1 cellular context compared by ENCODE assay signal in the genomic region with DNA sequence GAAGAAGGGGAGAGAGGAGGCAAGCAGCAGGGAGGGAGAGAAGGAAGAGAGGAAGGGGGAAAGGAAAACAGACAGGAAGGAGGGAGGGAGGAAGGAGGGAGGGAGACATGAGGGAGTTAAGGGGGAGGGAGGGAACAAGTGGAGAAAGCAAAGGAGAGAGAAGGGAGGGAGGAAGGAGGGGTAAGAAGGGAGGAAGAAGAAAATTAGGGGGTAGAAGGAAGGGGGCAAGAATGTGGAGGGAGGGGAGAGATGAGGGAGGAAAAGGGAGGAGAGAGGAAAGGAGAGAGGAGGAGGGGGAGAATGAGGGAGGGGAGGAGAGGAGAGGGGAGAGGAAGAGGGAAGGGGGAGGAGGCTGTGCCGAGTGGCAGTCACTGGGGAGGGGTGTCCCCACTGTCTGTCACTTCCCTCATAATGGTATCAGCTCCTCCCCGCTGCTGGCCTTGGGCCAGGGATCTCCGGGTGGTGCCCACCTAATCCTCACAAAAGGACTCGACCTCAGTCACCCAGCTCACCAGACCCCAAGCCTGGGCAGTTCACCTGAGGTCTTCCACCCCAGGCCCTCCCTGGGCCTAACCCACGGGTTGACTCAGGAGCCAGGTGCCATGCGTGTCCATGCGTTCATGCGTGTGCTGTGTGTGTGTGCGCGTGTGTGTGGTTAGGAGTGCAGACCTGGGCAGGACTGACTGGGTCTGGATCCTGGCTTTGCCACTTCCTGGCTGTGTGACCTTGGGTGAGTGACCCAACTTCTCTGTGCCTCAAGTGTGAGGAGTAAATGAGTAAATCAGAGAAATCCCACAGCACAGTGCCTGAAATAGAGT.
TF ChIP-seq lines count a peak whose summit lies in the region.

No MANE protein-coding gene starts in this region.

TF ChIP-seq in GM23338, 12 proteins besides CTCF, POLR2A, EP300 and RAD21 (continued from another document):
- TF ChIP-seq, protein P1, sequence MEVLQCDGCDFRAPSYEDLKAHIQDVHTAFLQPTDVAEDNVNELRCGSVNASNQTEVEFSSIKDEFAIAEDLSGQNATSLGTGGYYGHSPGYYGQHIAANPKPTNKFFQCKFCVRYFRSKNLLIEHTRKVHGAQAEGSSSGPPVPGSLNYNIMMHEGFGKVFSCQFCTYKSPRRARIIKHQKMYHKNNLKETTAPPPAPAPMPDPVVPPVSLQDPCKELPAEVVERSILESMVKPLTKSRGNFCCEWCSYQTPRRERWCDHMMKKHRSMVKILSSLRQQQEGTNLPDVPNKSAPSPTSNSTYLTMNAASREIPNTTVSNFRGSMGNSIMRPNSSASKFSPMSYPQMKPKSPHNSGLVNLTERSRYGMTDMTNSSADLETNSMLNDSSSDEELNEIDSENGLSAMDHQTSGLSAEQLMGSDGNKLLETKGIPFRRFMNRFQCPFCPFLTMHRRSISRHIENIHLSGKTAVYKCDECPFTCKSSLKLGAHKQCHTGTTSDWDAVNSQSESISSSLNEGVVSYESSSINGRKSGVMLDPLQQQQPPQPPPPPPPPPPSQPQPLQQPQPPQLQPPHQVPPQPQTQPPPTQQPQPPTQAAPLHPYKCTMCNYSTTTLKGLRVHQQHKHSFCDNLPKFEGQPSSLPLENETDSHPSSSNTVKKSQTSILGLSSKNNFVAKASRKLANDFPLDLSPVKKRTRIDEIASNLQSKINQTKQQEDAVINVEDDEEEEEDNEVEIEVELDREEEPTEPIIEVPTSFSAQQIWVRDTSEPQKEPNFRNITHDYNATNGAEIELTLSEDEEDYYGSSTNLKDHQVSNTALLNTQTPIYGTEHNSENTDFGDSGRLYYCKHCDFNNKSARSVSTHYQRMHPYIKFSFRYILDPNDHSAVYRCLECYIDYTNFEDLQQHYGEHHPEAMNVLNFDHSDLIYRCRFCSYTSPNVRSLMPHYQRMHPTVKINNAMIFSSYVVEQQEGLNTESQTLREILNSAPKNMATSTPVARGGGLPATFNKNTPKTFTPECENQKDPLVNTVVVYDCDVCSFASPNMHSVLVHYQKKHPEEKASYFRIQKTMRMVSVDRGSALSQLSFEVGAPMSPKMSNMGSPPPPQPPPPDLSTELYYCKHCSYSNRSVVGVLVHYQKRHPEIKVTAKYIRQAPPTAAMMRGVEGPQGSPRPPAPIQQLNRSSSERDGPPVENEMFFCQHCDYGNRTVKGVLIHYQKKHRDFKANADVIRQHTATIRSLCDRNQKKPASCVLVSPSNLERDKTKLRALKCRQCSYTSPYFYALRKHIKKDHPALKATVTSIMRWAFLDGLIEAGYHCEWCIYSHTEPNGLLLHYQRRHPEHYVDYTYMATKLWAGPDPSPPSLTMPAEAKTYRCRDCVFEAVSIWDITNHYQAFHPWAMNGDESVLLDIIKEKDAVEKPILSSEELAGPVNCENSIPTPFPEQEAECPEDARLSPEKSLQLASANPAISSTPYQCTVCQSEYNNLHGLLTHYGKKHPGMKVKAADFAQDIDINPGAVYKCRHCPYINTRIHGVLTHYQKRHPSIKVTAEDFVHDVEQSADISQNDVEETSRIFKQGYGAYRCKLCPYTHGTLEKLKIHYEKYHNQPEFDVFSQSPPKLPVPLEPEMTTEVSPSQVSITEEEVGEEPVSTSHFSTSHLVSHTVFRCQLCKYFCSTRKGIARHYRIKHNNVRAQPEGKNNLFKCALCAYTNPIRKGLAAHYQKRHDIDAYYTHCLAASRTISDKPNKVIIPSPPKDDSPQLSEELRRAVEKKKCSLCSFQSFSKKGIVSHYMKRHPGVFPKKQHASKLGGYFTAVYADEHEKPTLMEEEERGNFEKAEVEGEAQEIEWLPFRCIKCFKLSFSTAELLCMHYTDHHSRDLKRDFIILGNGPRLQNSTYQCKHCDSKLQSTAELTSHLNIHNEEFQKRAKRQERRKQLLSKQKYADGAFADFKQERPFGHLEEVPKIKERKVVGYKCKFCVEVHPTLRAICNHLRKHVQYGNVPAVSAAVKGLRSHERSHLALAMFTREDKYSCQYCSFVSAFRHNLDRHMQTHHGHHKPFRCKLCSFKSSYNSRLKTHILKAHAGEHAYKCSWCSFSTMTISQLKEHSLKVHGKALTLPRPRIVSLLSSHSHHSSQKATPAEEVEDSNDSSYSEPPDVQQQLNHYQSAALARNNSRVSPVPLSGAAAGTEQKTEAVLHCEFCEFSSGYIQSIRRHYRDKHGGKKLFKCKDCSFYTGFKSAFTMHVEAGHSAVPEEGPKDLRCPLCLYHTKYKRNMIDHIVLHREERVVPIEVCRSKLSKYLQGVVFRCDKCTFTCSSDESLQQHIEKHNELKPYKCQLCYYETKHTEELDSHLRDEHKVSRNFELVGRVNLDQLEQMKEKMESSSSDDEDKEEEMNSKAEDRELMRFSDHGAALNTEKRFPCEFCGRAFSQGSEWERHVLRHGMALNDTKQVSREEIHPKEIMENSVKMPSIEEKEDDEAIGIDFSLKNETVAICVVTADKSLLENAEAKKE (CRISPR knock-in tag; IDR thresholded peaks at IDR 0.05): no peak
